15 cellular contexts compared by ENCODE assay signal in the genomic region with DNA sequence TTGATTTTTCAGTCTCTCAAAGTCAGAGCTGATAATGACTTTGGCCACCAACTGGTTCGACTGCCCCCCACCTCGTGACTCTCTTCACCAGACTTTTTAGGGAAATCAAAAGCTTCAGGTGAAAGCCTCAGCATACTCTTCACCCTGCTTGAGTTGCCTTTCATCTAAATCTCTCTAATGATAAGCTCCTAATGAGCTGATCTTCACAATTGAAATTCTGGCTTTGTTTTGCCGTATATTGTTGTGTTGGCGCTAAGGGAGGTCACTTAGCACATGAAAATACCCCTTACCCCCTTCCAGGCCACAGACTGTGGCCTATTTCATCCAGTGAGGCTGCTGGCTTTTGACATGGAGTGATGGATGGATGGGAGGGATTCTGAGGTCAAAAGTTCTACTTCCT.
"Had no signal": no experiment of that assay in that cellular context is flagged by ENCODE, and none has a peak within 500 bp of the region (broad histone marks: within the 10 kb centered on the region; RNA-seq: fewer than 3 reads in every experiment).

No MANE protein-coding gene starts in this region.

- DNase-seq: activated B cell treated with CpG ODN at 0.5 μM for 24 hours; activated CD4-positive, alpha-beta T cell treated with anti-CD3 and anti-CD28 coated beads, Interleukin-2, amount 10 ng/mL, durations not matched to agents 24 days and 14 days; activated naive CD4-positive, alpha-beta T cell treated with Interleukin-2 at 50 U/mL for 16 hours; caudate nucleus; effector CD8-positive, alpha-beta T cell; mammary epithelial cell; retina; stimulated activated CD4-positive, alpha-beta T cell treated with anti-CD3 and anti-CD28 coated beads, Interleukin-4, amount 100 ng/mL, for 1 hour; stimulated activated CD8-positive, alpha-beta memory T cell treated with anti-CD3 and anti-CD28 coated beads, Interleukin-4, amount 100 ng/mL, for 48 hours; stimulated activated naive CD8-positive, alpha-beta T cell treated with anti-CD3 and anti-CD28 coated beads, Interleukin-15, Interleukin-2, amounts not matched to agents 100 U/mL and 50 U/mL, for 24 hours; testis had no signal

- H3K9me3 Mint-ChIP-seq: activated B cell treated with CpG ODN at 0.5 μM for 24 hours; activated CD4-positive, alpha-beta T cell treated with anti-CD3 and anti-CD28 coated beads, Interleukin-2, amount 10 ng/mL, durations not matched to agents 24 days and 14 days; T-helper 1 cell treated with Interleukin-12 subunit alpha and Interleukin-12 subunit beta and Interleukin-4 antibody, amounts not matched to agents 30 μg/mL and 1 μg/mL, for 36 hours had no signal

- H3K4me1 Mint-ChIP-seq: activated B cell treated with CpG ODN at 0.5 μM for 24 hours; activated CD4-positive, alpha-beta T cell treated with anti-CD3 and anti-CD28 coated beads, Interleukin-2, amount 10 ng/mL, durations not matched to agents 24 days and 14 days had no signal

- H3K27me3 Mint-ChIP-seq: activated B cell treated with CpG ODN at 0.5 μM for 24 hours; activated CD4-positive, alpha-beta T cell treated with anti-CD3 and anti-CD28 coated beads, Interleukin-2, amount 10 ng/mL, durations not matched to agents 24 days and 14 days had no signal

- ATAC-seq: left lobe of liver; stimulated activated naive CD8-positive, alpha-beta T cell treated with anti-CD3 and anti-CD28 coated beads, Interleukin-15, Interleukin-2, amounts not matched to agents 100 U/mL and 50 U/mL, for 24 hours had no signal

- H3K27ac ChIP-seq: coronary artery, parathyroid adenoma, testis had no signal

- H3K4me3 Mint-ChIP-seq: activated B cell treated with CpG ODN at 0.5 μM for 24 hours; activated CD4-positive, alpha-beta T cell treated with anti-CD3 and anti-CD28 coated beads, Interleukin-2, amount 10 ng/mL, durations not matched to agents 24 days and 14 days; T-helper 1 cell treated with Interleukin-12 subunit alpha and Interleukin-12 subunit beta and Interleukin-4 antibody, amounts not matched to agents 30 μg/mL and 1 μg/mL, for 36 hours had no signal

- H3K27ac Mint-ChIP-seq: activated B cell treated with CpG ODN at 0.5 μM for 24 hours; activated CD4-positive, alpha-beta T cell treated with anti-CD3 and anti-CD28 coated beads, Interleukin-2, amount 10 ng/mL, durations not matched to agents 24 days and 14 days; T-helper 1 cell treated with Interleukin-12 subunit alpha and Interleukin-12 subunit beta and Interleukin-4 antibody, amounts not matched to agents 30 μg/mL and 1 μg/mL, for 36 hours had no signal

- H3K79me2 ChIP-seq: parathyroid adenoma had no signal

- H3K4me1 ChIP-seq: testis had no signal

- H2AFZ ChIP-seq: parathyroid adenoma had no signal

- H3K4me3 ChIP-seq: coronary artery, testis had no signal

- H3K27me3 ChIP-seq: testis had no signal
